In the genomic region with DNA sequence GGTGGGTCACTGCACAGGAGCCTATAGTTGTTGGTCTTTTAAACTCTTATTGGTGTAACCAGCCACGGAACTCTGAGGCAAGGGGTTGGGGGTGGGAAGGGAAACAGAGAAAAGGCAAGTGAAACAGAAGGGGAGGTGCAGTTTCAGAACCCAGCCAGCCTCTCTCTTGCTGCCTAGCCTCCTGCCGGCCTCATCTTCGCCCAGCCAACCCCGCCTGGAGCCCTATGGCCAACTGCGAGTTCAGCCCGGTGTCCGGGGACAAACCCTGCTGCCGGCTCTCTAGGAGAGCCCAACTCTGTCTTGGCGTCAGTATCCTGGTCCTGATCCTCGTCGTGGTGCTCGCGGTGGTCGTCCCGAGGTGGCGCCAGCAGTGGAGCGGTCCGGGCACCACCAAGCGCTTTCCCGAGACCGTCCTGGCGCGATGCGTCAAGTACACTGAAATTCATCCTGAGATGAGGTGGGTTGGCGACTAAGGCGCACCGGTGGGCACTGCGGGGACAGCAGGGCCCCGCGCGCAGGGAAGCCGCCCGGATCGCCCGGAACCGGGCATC, we compare ENCODE assay signal across 8 cellular contexts. TPM values are rescaled to one million over a fixed set of nuclear protein-coding genes. Genes with fewer than 3 reads are reported as not detected.
DNase-seq lines count a peak whose midpoint lies in the region; ATAC-seq and TF ChIP-seq lines count a peak whose summit lies in the region.

A gene (plus strand): TSS at position 138 of the 551 bp plus-strand sequence. CDS start 87 bp downstream, at position 225.

- TF ChIP-seq CTCF in AG04450 (IDR thresholded peaks at IDR 0.05; ENCODE audit: low read depth, low read length) = no peak
- no peak for TF ChIP-seq CTCF in testis (IDR thresholded peaks at IDR 0.05)

- CTCF ChIA-PET in AG04450 (lab: Charles Lee) (no interaction called here), T-cell (lab: Charles Lee) (no interaction called here)

- peak within 1 kb of the TSS; percentile 75 to 85 (median 85) for H3K4me3 Mint-ChIP-seq in T-cell

- intact Hi-C loops in testis (cut with DNase I; ENCODE audit: low total_unique reads) = no loop called here

- peaks cover 50% of the 10 kb centered on the region for H3K27me3 ChIP-seq in AG04450 (ENCODE audit: control insufficient read depth, insufficient read depth, low read length)
- H3K27me3 ChIP-seq in ectodermal cell (ENCODE audit: control insufficient read depth, insufficient read depth, low read length, poor library complexity, severe bottlenecking) = peaks cover 44% of the 10 kb centered on the region
- H3K27me3 ChIP-seq in mononuclear cell (ENCODE audit: insufficient read depth, low read length) = no peaks in the 10 kb centered on the region
- H3K27me3 ChIP-seq in testis = no peaks in the 10 kb centered on the region

- TF ChIP-seq POLR2A in testis (IDR thresholded peaks at IDR 0.05) = no peak

- H3K4me1 ChIP-seq in ectodermal cell (ENCODE audit: control insufficient read depth, insufficient read depth, low read length) (peaks cover 4% of the 10 kb centered on the region), mononuclear cell (ENCODE audit: insufficient read depth, low read length) (peaks cover 63% of the 10 kb centered on the region), testis (peaks cover 7% of the 10 kb centered on the region)

- DNase-seq in AG04450 (ENCODE audit: low read depth, low spot score) (no peak), T-cell (peak in 16 of 34 experiments; percentile 11 to 43 (median 27)), testis (no peak), NCI-H146 (lab: John Stamatoyannopoulos, UW) (no peak)

- H3K9me3 ChIP-seq in AG04450 (ENCODE audit: control insufficient read depth, insufficient read depth, low read length) (no peaks in the 10 kb centered on the region), ectodermal cell (ENCODE audit: control insufficient read depth, low read length) (no peaks in the 10 kb centered on the region), mononuclear cell (ENCODE audit: low read depth, low read length) (no peaks in the 10 kb centered on the region), testis (no peaks in the 10 kb centered on the region)

- no peak within 1 kb of the TSS for H3K27ac ChIP-seq in AG04450 (ENCODE audit: low read depth, low read length)
- H3K27ac ChIP-seq in ectodermal cell (ENCODE audit: insufficient read depth, low read depth, low read length, poor library complexity, severe bottlenecking) = no peak within 1 kb of the TSS
- H3K27ac ChIP-seq in testis = no peak within 1 kb of the TSS

- POLR2A ChIA-PET in AG04450 (lab: Yijun Ruan, JAX) = no interaction called here
- POLR2A ChIA-PET in T-cell (lab: Charles Lee) = no interaction called here

- peak; percentile 76 for ATAC-seq in GM18907 (IDR thresholded peaks at IDR 0.05; ENCODE audit: unreplicated experiment)
- ATAC-seq in HG03103 (IDR thresholded peaks at IDR 0.05; ENCODE audit: low read depth, unreplicated experiment) = peak; percentile 70
- peak; percentile 48 to 73 (median 58) for ATAC-seq in T-cell (replicated peaks in 1 of 4)

- no peaks in the 10 kb centered on the region for H3K9me3 Mint-ChIP-seq in T-cell

- peak within 1 kb of the TSS; percentile 47 to 68 for H3K27ac Mint-ChIP-seq in T-cell

- H3K36me3 ChIP-seq in ectodermal cell (ENCODE audit: control insufficient read depth, insufficient read depth, low read length) (no peaks in the 10 kb centered on the region), testis (ENCODE audit: low read depth, missing control alignments) (no peaks in the 10 kb centered on the region)

- H3K36me3 Mint-ChIP-seq in T-cell = peaks cover 10% of the 10 kb centered on the region

- H3K27me3 Mint-ChIP-seq in T-cell = peaks cover 0 to 2% of the 10 kb centered on the region in 2 donors

- WGBS in ectodermal cell, 2 experiments = 3% methylated on average over 36 of the region's 36 CpGs
- 4 to 6% methylated on average over 12 to 20 of the region's 36 CpGs for WGBS in testis, 2 donors

- H3K4me3 ChIP-seq in AG04450 (ENCODE audit: low read depth, low read length) (peak within 1 kb of the TSS; percentile 55), ectodermal cell (ENCODE audit: insufficient read depth, low read depth, low read length) (peak within 1 kb of the TSS; percentile 49), mononuclear cell (ENCODE audit: low read length) (peak within 1 kb of the TSS; percentile 43), testis (peak within 1 kb of the TSS; percentile 40 to 63)

- H3K4me1 Mint-ChIP-seq in T-cell = peaks cover 55 to 63% (median 61%) of the 10 kb centered on the region in 3 donors

RNA-seq across cellular contexts. Expression of the gene that starts here (rescaled TPM):
- polyA plus RNA-seq in AG04450 (2011; rRNA removed) (0.02 TPM in 1 of 2 replicates, not detected in the other), testis (ENCODE audit: insufficient read depth, low read depth, low replicate concordance) (2.2 TPM)
- 0.09 TPM in 1 of 2 replicates, not detected in the other for polyA minus RNA-seq in AG04450 (2011; rRNA and poly(A)+ RNA removed)
- total RNA-seq in T-cell (10 to 100 TPM in 1 of 5 donors, 1 to 10 TPM in 4; 4.3 to 22.8 (median 5.0) TPM), mononuclear cell (7.5 TPM), testis (1 to 10 TPM in 1 of 2 donors, under 1 TPM in 1; 0.68 to 1.0 TPM)
- 0.09 TPM for polyA plus RNA-seq in ectodermal cell (2013, experiment 1 of 4)
- 0.16 TPM for polyA plus RNA-seq in ectodermal cell (2013, experiment 2 of 4)
- polyA plus RNA-seq in ectodermal cell (2013, experiment 3 of 4) = 0.11 TPM
- polyA plus RNA-seq in ectodermal cell (2013, experiment 4 of 4) = 0.08 TPM
